ENCODE assay signal across 1 cellular context in genomic region chr17:56833023-56833811, GRCh38.
TF ChIP-seq lines count a peak whose summit lies in the region.

No MANE protein-coding gene starts in this region.

TF ChIP-seq in HepG2, 621 proteins besides CTCF, POLR2A, EP300 and RAD21 (continued from another document and continues in another):
- no peak for TF ChIP-seq THAP8 (CRISPR knock-in tag; IDR thresholded peaks at IDR 0.05; ENCODE audit: borderline replicate concordance)
- no peak for TF ChIP-seq ZNF850 (CRISPR knock-in tag; conservative IDR thresholded peaks at IDR 0.05)
- TF ChIP-seq THAP11 (CRISPR knock-in tag; IDR thresholded peaks at IDR 0.05): no peak
- TF ChIP-seq ATF5 (CRISPR knock-in tag; IDR thresholded peaks at IDR 0.05; ENCODE audit: low read depth): no peak
- TF ChIP-seq ZNF33B (CRISPR knock-in tag; IDR thresholded peaks at IDR 0.05): no peak
- no peak for TF ChIP-seq TFE3 (CRISPR knock-in tag; IDR thresholded peaks at IDR 0.05)
- no peak for TF ChIP-seq CHD2 (IDR thresholded peaks at IDR 0.05; ENCODE audit: low read depth, low read length)
- TF ChIP-seq GATAD1 (CRISPR knock-in tag; IDR thresholded peaks at IDR 0.05): no peak
- TF ChIP-seq ZNF124 (CRISPR knock-in tag; IDR thresholded peaks at IDR 0.05): no peak
- TF ChIP-seq ZNF775 (CRISPR knock-in tag; IDR thresholded peaks at IDR 0.05; ENCODE audit: borderline replicate concordance): no peak
- TF ChIP-seq POGK (CRISPR knock-in tag; conservative IDR thresholded peaks at IDR 0.05): no peak; the same call in 1 of the 2 replicates
- TF ChIP-seq ZBTB46 (CRISPR knock-in tag; IDR thresholded peaks at IDR 0.05; ENCODE audit: borderline replicate concordance): no peak
- 0 out of 2 replicates have a peak, but pooled peaks have one; percentile 64 for TF ChIP-seq ZNF337 (CRISPR knock-in tag; IDR thresholded peaks at IDR 0.05; ENCODE audit: borderline replicate concordance, low read depth)
- TF ChIP-seq ZNF614 (CRISPR knock-in tag; IDR thresholded peaks at IDR 0.05; ENCODE audit: borderline replicate concordance): no peak
- no peak for TF ChIP-seq ZNF670 (CRISPR knock-in tag; IDR thresholded peaks at IDR 0.05; ENCODE audit: borderline replicate concordance)
- no peak for TF ChIP-seq ISL2 (CRISPR knock-in tag; IDR thresholded peaks at IDR 0.05)
- TF ChIP-seq ZNF800 (CRISPR knock-in tag; IDR thresholded peaks at IDR 0.05): 0 out of 2 replicates have a peak, but pooled peaks have one; percentile 29
- TF ChIP-seq FOXO4 (CRISPR knock-in tag; conservative IDR thresholded peaks at IDR 0.05): no peak
- peak; percentile 69; the same call in 1 of the 2 replicates for TF ChIP-seq FLYWCH1 (CRISPR knock-in tag; IDR thresholded peaks at IDR 0.05)
- no peak for TF ChIP-seq SIX1 (CRISPR knock-in tag; IDR thresholded peaks at IDR 0.05; ENCODE audit: borderline replicate concordance)
- TF ChIP-seq ZSCAN21 (CRISPR knock-in tag; IDR thresholded peaks at IDR 0.05; ENCODE audit: borderline replicate concordance): no peak
- no peak for TF ChIP-seq DDIT3 (CRISPR knock-in tag; IDR thresholded peaks at IDR 0.05)
- no peak for TF ChIP-seq NPAS2 (CRISPR knock-in tag; IDR thresholded peaks at IDR 0.05; ENCODE audit: borderline replicate concordance)
- TF ChIP-seq TAF15 (IDR thresholded peaks at IDR 0.05; ENCODE audit: low read depth, low read length, poor library complexity, severe bottlenecking): peak; percentile 37
- no peak for TF ChIP-seq HMG20A (CRISPR knock-in tag; IDR thresholded peaks at IDR 0.05; ENCODE audit: borderline replicate concordance)
- TF ChIP-seq TMF1 (CRISPR knock-in tag; IDR thresholded peaks at IDR 0.05; ENCODE audit: low read depth): no peak; the same call in 1 of the 2 replicates
- TF ChIP-seq SP5 (CRISPR knock-in tag; IDR thresholded peaks at IDR 0.05; ENCODE audit: borderline replicate concordance, low read depth): no peak
- no peak for TF ChIP-seq ZNF660 (CRISPR knock-in tag; IDR thresholded peaks at IDR 0.05; ENCODE audit: borderline replicate concordance, low read depth)
- TF ChIP-seq THAP9 (CRISPR knock-in tag; IDR thresholded peaks at IDR 0.05; ENCODE audit: borderline replicate concordance): no peak; the same call in 1 of the 2 replicates
- TF ChIP-seq ARID4A (CRISPR knock-in tag; IDR thresholded peaks at IDR 0.05; ENCODE audit: borderline replicate concordance): 0 out of 2 replicates have a peak, but pooled peaks have one; percentile 16
- TF ChIP-seq E2F1 (CRISPR knock-in tag; IDR thresholded peaks at IDR 0.05): no peak
- TF ChIP-seq SKIL (CRISPR knock-in tag; IDR thresholded peaks at IDR 0.05; ENCODE audit: borderline replicate concordance): no peak
